Comparison of ENCODE assay signal across 1 cellular context in genomic region chr4:10740227-10740626, GRCh38.
TF ChIP-seq lines count a peak whose summit lies in the region.

No MANE protein-coding gene starts in this region.

TF ChIP-seq in GM12878, 131 proteins besides CTCF, POLR2A, EP300 and RAD21 (continued from another document):
- TF ChIP-seq E2F4 (IDR thresholded peaks at IDR 0.05; ENCODE audit: low read depth, low read length) (no peak), NBN (IDR thresholded peaks at IDR 0.05) (no peak), EED (IDR thresholded peaks at IDR 0.05; ENCODE audit: low read depth) (no peak), WRNIP1 (IDR thresholded peaks at IDR 0.05; ENCODE audit: borderline replicate concordance, low read depth, low read length) (no peak), NFIC (IDR thresholded peaks at IDR 0.05; ENCODE audit: low read depth, low read length) (no peak), ZNF384 (IDR thresholded peaks at IDR 0.05; ENCODE audit: borderline replicate concordance, low read depth, low read length) (no peak), POLR2AphosphoS5 (IDR thresholded peaks at IDR 0.05; ENCODE audit: low read length) (no peak; the same call in 1 of the 2 replicates)
